In the genomic region with DNA sequence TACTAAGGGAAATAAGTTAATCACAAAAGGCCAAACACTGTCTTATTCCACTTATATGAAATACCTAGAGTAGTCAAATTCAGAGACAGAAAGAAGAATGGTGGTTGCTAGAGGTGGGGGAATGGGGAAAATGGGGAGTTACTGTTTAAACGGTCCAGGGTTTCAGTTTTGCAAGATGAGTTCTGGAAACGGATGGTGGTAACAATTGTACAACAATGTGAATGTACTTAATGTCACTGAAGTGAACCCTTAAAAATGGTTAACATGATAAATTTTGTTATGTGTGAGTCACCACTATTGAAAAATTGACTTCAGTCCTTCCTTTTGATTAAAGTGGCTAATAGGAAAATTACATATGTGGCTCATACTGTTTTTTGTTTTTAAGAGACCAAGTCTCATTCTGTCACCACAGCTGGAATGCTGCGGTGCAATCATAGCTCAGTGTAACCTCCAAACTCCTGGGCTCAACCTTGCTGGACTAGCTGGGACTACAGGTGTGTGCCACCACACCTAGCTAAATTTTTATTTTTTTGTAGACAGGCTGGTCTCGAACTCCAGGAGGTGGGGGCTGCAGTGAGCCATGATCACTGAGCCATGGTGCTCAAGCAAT, we compare ENCODE assay signal across 9 cellular contexts. TPM values are rescaled to one million over a fixed set of nuclear protein-coding genes. Genes with fewer than 3 reads are reported as not detected.
DNase-seq lines count a peak whose midpoint lies in the region; ATAC-seq lines count a peak whose summit lies in the region.
"Had no signal": no experiment of that assay in that cellular context is flagged by ENCODE, and none has a peak within 500 bp of the region (broad histone marks: within the 10 kb centered on the region; RNA-seq: fewer than 3 reads in every experiment).

No MANE protein-coding gene starts in this region.

- no peaks in the 10 kb centered on the region for H3K27me3 Mint-ChIP-seq in naive thymus-derived CD8-positive, alpha-beta T cell

- H3K4me1 Mint-ChIP-seq in naive thymus-derived CD8-positive, alpha-beta T cell: peaks cover 28 to 88% (median 71%) of the 10 kb centered on the region in 4 donors

- peak overlapping the region in 5 of 10 donors; percentile 3 to 75 (median 36) for H3K27ac Mint-ChIP-seq in naive thymus-derived CD8-positive, alpha-beta T cell

- ATAC-seq in GM19455 (IDR thresholded peaks at IDR 0.05; ENCODE audit: unreplicated experiment) (peak; percentile 40), HG03175 (IDR thresholded peaks at IDR 0.05; ENCODE audit: unreplicated experiment) (peak; percentile 40)
- ATAC-seq in naive thymus-derived CD8-positive, alpha-beta T cell: no peak
- ATAC-seq: left cardiac atrium had no signal

- DNase-seq in activated CD4-positive, alpha-beta T cell treated with anti-CD3 and anti-CD28 coated beads, Interleukin-2, amount 50 U/mL, for 48 hours: peak; percentile 7 to 15
- no peak for DNase-seq in activated CD4-positive, alpha-beta T cell treated with anti-CD3 and anti-CD28 coated beads, Interleukin-2, amount 50 U/mL, for 1 hour
- no peak for DNase-seq in naive thymus-derived CD8-positive, alpha-beta T cell
- DNase-seq in epidermal melanocyte (ENCODE audit: insufficient read length, low spot score) (no peak), occipital lobe (lab: John Stamatoyannopoulos, UW) (no peak), SHP77 treated with DMSO at 0.1 percent for 48 hours (lab: John Stamatoyannopoulos, UW) (no peak)
- DNase-seq: left cardiac atrium had no signal

- POLR2A ChIA-PET in naive thymus-derived CD8-positive, alpha-beta T cell (lab: Charles Lee): interaction anchor here (1.0 kb wide), 1 partner anchor 8 kb away, joined by 3 read pairs; the partner anchor contains the start of gene UBQLN1

- peak overlapping the region in 8 of 10 donors; percentile 6 to 56 (median 39) for H3K4me3 Mint-ChIP-seq in naive thymus-derived CD8-positive, alpha-beta T cell

- H3K9me3 Mint-ChIP-seq in naive thymus-derived CD8-positive, alpha-beta T cell: no peaks in the 10 kb centered on the region

- peaks cover 0 to 12% (median 0%) of the 10 kb centered on the region in 3 donors for H3K36me3 Mint-ChIP-seq in naive thymus-derived CD8-positive, alpha-beta T cell

RNA-seq across cellular contexts. Expression of gene UBQLN1, which starts 8.7 kb away (rescaled TPM):
- 100 to 1,000 TPM; 112 to 122 TPM for total RNA-seq in naive thymus-derived CD8-positive, alpha-beta T cell
- polyA plus RNA-seq in naive thymus-derived CD8-positive, alpha-beta T cell: 10 to 100 TPM; 65.4 to 70.8 (median 67.6) TPM
- total RNA-seq in occipital lobe: 265 TPM

Comparison
In these comparisons a context has a peak if more than half of its experiments do, and no peak if none do; other contexts are left out.
1. DNase-seq: peak in activated CD4-positive, alpha-beta T cell treated with anti-CD3 and anti-CD28 coated beads, Interleukin-2, amount 50 U/mL, for 48 hours (2 of 2); none in activated CD4-positive, alpha-beta T cell treated with anti-CD3 and anti-CD28 coated beads, Interleukin-2, amount 50 U/mL, for 1 hour (single experiment), naive thymus-derived CD8-positive, alpha-beta T cell (0 of 10), epidermal melanocyte (single experiment), occipital lobe (single experiment) and SHP77 treated with DMSO at 0.1 percent for 48 hours (single experiment).
2. ATAC-seq: peak in GM19455 (single experiment) and HG03175 (single experiment); none in naive thymus-derived CD8-positive, alpha-beta T cell (0 of 2).